Comparison of ENCODE assay signal across 8 cellular contexts in genomic region chr11:62575156-62575555, GRCh38. TPM values are rescaled to one million over a fixed set of nuclear protein-coding genes. Genes with fewer than 3 reads are reported as not detected.
DNase-seq lines count a peak whose midpoint lies in the region; ATAC-seq and TF ChIP-seq lines count a peak whose summit lies in the region.

No MANE protein-coding gene starts in this region.

- POLR2A ChIA-PET in T-cell (lab: Charles Lee) = interaction anchor here in 1 of 2 donors (0.9 kb wide), 1 partner anchor 19 kb away, joined by 4 read pairs; no protein-coding TSS in a partner anchor

- TF ChIP-seq POLR2A in GM18951 (IDR thresholded peaks at IDR 0.05; ENCODE audit: extremely low read depth, insufficient read depth, insufficient read length) (peak; percentile 8), heart left ventricle (IDR thresholded peaks at IDR 0.05) (no peak)

- H3K36me3 Mint-ChIP-seq in T-cell = peaks cover 38% of the 10 kb centered on the region

- in situ Hi-C loops in GM18951 (cut with MboI; ENCODE audit: low sequenced_read_pairs, unreplicated experiment) = no loop called here

- no peaks in the 10 kb centered on the region for H3K9me3 Mint-ChIP-seq in T-cell

- H3K4me3 ChIP-seq in heart left ventricle (peak overlapping the region in 11 of 12 donors; percentile 38 to 95 (median 74)), skeletal muscle cell (ENCODE audit: low read depth, low read length) (peak overlapping the region; percentile 62)

- H3K4me1 Mint-ChIP-seq in T-cell = peaks cover 47 to 50% (median 49%) of the 10 kb centered on the region in 3 donors

- H3K36me3 ChIP-seq in heart left ventricle = peaks cover 0 to 72% (median 60%) of the 10 kb centered on the region in 9 donors

- intact Hi-C loops in heart left ventricle (cut with DNase I) = loop anchor here in 2 of 10 donors (2.0 kb wide), 2 partner anchors 16 to 28 kb away; partner anchors contain the start of genes AHNAK (in 1 of the 2) and TUT1 (in 1 of the 2)

- ATAC-seq in T-cell (replicated peaks in 1 of 4) = no peak
- no peak for ATAC-seq in heart left ventricle
- no peak for ATAC-seq in GM21825 (IDR thresholded peaks at IDR 0.05; ENCODE audit: unreplicated experiment)
- ATAC-seq in GM18519 (IDR thresholded peaks at IDR 0.05; ENCODE audit: low FRiP score, unreplicated experiment) = no peak

- DNase-seq in T-cell (no peak), heart left ventricle (no peak), skeletal muscle cell (ENCODE audit: low read depth) (no peak), COR-L47 (lab: John Stamatoyannopoulos, UW) (no peak), LoVo (ENCODE audit: low spot score) (no peak)

- peak overlapping the region; percentile 91 to 97 for H3K27ac Mint-ChIP-seq in T-cell

- WGBS in heart left ventricle, 4 donors = 42 to 74% (median 54%) methylated on average over 12 to 17 of the region's 17 CpGs

- peak overlapping the region; percentile 61 to 98 (median 94) for H3K27ac ChIP-seq in heart left ventricle

- CTCF ChIA-PET in T-cell (lab: Charles Lee) = interaction anchor here in 1 of 2 donors (1.6 kb wide), 1 partner anchor 22 kb away, joined by 6 read pairs; no protein-coding TSS in a partner anchor

- peaks cover 7 to 62% (median 37%) of the 10 kb centered on the region in 12 donors for H3K4me1 ChIP-seq in heart left ventricle

- no peak for TF ChIP-seq CTCF in heart left ventricle (IDR thresholded peaks at IDR 0.05)

- H3K27me3 Mint-ChIP-seq in T-cell = no peaks in the 10 kb centered on the region

- peak overlapping the region; percentile 95 to 97 (median 97) for H3K4me3 Mint-ChIP-seq in T-cell

- H3K27me3 ChIP-seq in heart left ventricle = no peaks in the 10 kb centered on the region

- no peaks in the 10 kb centered on the region for H3K9me3 ChIP-seq in heart left ventricle

RNA-seq across cellular contexts. Expression of gene EEF1G, which starts 1.5 kb away (rescaled TPM):
- 1,000 to 10,000 TPM; 1,908 to 2,187 (median 2,119) TPM for total RNA-seq in T-cell
- 1,000 to 10,000 TPM in 3 of 9 donors, 100 to 1,000 TPM in 6; 799 to 1,135 (median 929) TPM for total RNA-seq in heart left ventricle
- polyA plus RNA-seq in heart left ventricle = 1,000 to 10,000 TPM in 1 of 2 donors, 100 to 1,000 TPM in 1; 549 to 1,190 TPM

RNA-seq across cellular contexts. Expression of gene TUT1, which starts 16.2 kb away (rescaled TPM):
- total RNA-seq in T-cell = 10 to 100 TPM; 35.2 to 56.0 (median 42.9) TPM
- 10 to 100 TPM in 7 of 9 donors, 1 to 10 TPM in 2; 6.3 to 16.3 (median 11.3) TPM for total RNA-seq in heart left ventricle
- 10 to 100 TPM in 1 of 2 donors, 1 to 10 TPM in 1; 8.5 to 12.2 TPM for polyA plus RNA-seq in heart left ventricle

RNA-seq across cellular contexts. Expression of gene MTA2, which starts 26.5 kb away (rescaled TPM):
- total RNA-seq in T-cell (100 to 1,000 TPM; 151 to 185 (median 184) TPM), heart left ventricle (10 to 100 TPM; 24.1 to 55.3 (median 33.7) TPM)
- 10 to 100 TPM; 18.4 to 40.3 TPM for polyA plus RNA-seq in heart left ventricle

RNA-seq across cellular contexts. Expression of gene AHNAK, which starts 28.6 kb away (rescaled TPM):
- total RNA-seq in T-cell (100 to 1,000 TPM; 267 to 636 (median 395) TPM), heart left ventricle (100 to 1,000 TPM; 251 to 861 (median 409) TPM)
- polyA plus RNA-seq in heart left ventricle = 100 to 1,000 TPM in 1 of 2 donors, 10 to 100 TPM in 1; 84.4 to 251 TPM

RNA-seq across cellular contexts. Expression of gene EML3, which starts 37.4 kb away (rescaled TPM):
- total RNA-seq in T-cell (100 to 1,000 TPM; 160 to 372 (median 328) TPM), heart left ventricle (10 to 100 TPM in 8 of 9 donors, 1 to 10 TPM in 1; 8.8 to 40.9 (median 16.2) TPM)
- polyA plus RNA-seq in heart left ventricle = 10 to 100 TPM; 14.7 to 15.3 TPM
